1 cellular context compared by ENCODE assay signal in the genomic region with DNA sequence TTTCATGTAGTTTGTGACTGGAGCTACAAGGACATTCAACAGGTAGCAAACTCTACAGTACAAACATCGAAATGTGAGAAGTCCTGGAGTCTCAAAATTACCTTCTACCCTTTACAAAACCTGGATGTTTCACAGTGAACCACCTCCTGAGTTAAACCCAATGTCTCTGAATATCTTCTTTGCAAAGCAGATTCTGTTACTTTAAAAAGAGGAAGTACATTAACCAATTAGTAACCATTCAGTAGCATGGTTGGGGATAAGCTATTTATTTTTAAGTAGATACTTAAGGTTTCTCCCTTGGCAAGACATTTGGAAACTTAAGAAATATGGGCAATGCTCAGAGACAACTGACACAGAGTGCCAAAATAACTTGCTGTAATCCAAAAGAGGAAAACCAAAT.
TF ChIP-seq lines count a peak whose summit lies in the region.

No MANE protein-coding gene starts in this region.

TF ChIP-seq in WTC11, 78 proteins besides CTCF, POLR2A, EP300 and RAD21 (continued from another document):
- TF ChIP-seq, protein P1, sequence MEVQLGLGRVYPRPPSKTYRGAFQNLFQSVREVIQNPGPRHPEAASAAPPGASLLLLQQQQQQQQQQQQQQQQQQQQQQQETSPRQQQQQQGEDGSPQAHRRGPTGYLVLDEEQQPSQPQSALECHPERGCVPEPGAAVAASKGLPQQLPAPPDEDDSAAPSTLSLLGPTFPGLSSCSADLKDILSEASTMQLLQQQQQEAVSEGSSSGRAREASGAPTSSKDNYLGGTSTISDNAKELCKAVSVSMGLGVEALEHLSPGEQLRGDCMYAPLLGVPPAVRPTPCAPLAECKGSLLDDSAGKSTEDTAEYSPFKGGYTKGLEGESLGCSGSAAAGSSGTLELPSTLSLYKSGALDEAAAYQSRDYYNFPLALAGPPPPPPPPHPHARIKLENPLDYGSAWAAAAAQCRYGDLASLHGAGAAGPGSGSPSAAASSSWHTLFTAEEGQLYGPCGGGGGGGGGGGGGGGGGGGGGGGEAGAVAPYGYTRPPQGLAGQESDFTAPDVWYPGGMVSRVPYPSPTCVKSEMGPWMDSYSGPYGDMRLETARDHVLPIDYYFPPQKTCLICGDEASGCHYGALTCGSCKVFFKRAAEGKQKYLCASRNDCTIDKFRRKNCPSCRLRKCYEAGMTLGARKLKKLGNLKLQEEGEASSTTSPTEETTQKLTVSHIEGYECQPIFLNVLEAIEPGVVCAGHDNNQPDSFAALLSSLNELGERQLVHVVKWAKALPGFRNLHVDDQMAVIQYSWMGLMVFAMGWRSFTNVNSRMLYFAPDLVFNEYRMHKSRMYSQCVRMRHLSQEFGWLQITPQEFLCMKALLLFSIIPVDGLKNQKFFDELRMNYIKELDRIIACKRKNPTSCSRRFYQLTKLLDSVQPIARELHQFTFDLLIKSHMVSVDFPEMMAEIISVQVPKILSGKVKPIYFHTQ (CRISPR knock-in tag; IDR thresholded peaks at IDR 0.05) = no peak
- TF ChIP-seq NFYB (CRISPR knock-in tag; conservative IDR thresholded peaks at IDR 0.05; ENCODE audit: low read depth) (no peak), ZNF396 (CRISPR knock-in tag; IDR thresholded peaks at IDR 0.05; ENCODE audit: borderline replicate concordance) (no peak), FOXP1 (CRISPR knock-in tag; IDR thresholded peaks at IDR 0.05; ENCODE audit: borderline replicate concordance) (no peak), ZNF232 (CRISPR knock-in tag; IDR thresholded peaks at IDR 0.05) (no peak), FOXJ3 (CRISPR knock-in tag; IDR thresholded peaks at IDR 0.05; ENCODE audit: borderline replicate concordance) (no peak), ZNF263 (CRISPR knock-in tag; IDR thresholded peaks at IDR 0.05; ENCODE audit: low read depth) (no peak), SP1 (CRISPR knock-in tag; conservative IDR thresholded peaks at IDR 0.05) (no peak), CBFB (CRISPR knock-in tag; IDR thresholded peaks at IDR 0.05; ENCODE audit: low read depth) (no peak)
- TF ChIP-seq, protein P2, sequence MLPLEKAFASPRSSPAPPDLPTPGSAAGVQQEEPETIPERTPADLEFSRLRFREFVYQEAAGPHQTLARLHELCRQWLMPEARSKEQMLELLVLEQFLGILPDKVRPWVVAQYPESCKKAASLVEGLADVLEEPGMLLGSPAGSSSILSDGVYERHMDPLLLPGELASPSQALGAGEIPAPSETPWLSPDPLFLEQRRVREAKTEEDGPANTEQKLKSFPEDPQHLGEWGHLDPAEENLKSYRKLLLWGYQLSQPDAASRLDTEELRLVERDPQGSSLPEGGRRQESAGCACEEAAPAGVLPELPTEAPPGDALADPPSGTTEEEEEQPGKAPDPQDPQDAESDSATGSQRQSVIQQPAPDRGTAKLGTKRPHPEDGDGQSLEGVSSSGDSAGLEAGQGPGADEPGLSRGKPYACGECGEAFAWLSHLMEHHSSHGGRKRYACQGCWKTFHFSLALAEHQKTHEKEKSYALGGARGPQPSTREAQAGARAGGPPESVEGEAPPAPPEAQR (CRISPR knock-in tag; IDR thresholded peaks at IDR 0.05) = no peak
- TF ChIP-seq, protein P3, sequence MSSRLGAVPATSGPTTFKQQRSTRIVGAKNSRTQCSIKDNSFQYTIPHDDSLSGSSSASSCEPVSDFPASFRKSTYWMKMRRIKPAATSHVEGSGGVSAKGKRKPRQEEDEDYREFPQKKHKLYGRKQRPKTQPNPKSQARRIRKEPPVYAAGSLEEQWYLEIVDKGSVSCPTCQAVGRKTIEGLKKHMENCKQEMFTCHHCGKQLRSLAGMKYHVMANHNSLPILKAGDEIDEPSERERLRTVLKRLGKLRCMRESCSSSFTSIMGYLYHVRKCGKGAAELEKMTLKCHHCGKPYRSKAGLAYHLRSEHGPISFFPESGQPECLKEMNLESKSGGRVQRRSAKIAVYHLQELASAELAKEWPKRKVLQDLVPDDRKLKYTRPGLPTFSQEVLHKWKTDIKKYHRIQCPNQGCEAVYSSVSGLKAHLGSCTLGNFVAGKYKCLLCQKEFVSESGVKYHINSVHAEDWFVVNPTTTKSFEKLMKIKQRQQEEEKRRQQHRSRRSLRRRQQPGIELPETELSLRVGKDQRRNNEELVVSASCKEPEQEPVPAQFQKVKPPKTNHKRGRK (CRISPR knock-in tag; IDR thresholded peaks at IDR 0.05; ENCODE audit: borderline replicate concordance) = no peak
- TF ChIP-seq, protein P4, sequence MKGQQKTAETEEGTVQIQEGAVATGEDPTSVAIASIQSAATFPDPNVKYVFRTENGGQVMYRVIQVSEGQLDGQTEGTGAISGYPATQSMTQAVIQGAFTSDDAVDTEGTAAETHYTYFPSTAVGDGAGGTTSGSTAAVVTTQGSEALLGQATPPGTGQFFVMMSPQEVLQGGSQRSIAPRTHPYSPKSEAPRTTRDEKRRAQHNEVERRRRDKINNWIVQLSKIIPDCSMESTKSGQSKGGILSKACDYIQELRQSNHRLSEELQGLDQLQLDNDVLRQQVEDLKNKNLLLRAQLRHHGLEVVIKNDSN (CRISPR knock-in tag; IDR thresholded peaks at IDR 0.05) = no peak
